27 cellular contexts compared by ENCODE assay signal in the genomic region with DNA sequence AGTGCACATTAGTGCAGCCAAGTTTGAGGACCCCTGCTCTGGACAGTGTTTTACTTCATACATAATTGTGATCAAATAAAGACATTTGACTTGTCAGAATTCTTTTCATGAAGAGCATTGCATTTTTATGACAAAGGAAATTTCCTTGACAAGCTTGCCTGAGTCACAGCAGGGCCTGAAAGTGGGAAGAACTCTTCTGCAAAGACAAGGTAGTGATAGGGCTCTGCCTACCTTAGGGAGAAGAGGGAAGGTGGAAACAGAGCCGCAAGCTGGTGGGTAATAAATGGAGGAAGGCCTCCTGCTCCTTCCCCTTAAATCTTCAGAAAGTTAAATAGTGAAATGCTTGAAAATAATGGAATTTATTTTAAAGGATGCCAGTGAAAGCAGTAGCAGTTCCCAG.
"Had no signal": no experiment of that assay in that cellular context is flagged by ENCODE, and none has a peak within 500 bp of the region (broad histone marks: within the 10 kb centered on the region; RNA-seq: fewer than 3 reads in every experiment).

No MANE protein-coding gene starts in this region.

- H3K27ac ChIP-seq: stomach, suprapubic skin, testis, thoracic aorta, thyroid gland, tibial artery, tibial nerve, transverse colon, upper lobe of left lung, upper lobe of right lung, uterus, vagina had no signal

- H3K9me3 Mint-ChIP-seq: stimulated activated effector memory CD8-positive, alpha-beta T cell treated with anti-CD3 and anti-CD28 coated beads, Interleukin-12 subunit alpha, Interleukin-12 subunit beta, amount 100 ng/mL, for 72 hours; stimulated activated naive B cell treated with anti-CD40 and anti-IgM and Interleukin-4, amounts not matched to agents 10 μg/mL and 1 μg/mL and 100 μg/mL, for 72 hours; stimulated activated naive CD8-positive, alpha-beta T cell treated with anti-CD3 and anti-CD28 coated beads, Interleukin-15, amount 100 ng/mL, for 72 hours; stimulated activated naive CD8-positive, alpha-beta T cell treated with anti-CD3 and anti-CD28 coated beads, Interleukin-15, Interleukin-2, amounts not matched to agents 100 ng/mL and 50 ng/mL, for 24 hours had no signal

- H3K27ac Mint-ChIP-seq: stimulated activated effector memory CD8-positive, alpha-beta T cell treated with anti-CD3 and anti-CD28 coated beads, Interleukin-12 subunit alpha, Interleukin-12 subunit beta, amount 100 ng/mL, for 72 hours; stimulated activated memory B cell treated with anti-CD40 and anti-IgM and Interleukin-4, amounts not matched to agents 10 μg/mL and 1 μg/mL and 100 μg/mL, for 72 hours; stimulated activated naive B cell treated with anti-CD40 and anti-IgM and Interleukin-4, amounts not matched to agents 10 μg/mL and 1 μg/mL and 100 μg/mL, for 72 hours; stimulated activated naive CD8-positive, alpha-beta T cell treated with anti-CD3 and anti-CD28 coated beads, Interleukin-15, amount 100 ng/mL, for 72 hours; stimulated activated naive CD8-positive, alpha-beta T cell treated with anti-CD3 and anti-CD28 coated beads, Interleukin-15, Interleukin-2, amounts not matched to agents 100 ng/mL and 50 ng/mL, for 24 hours; type B pancreatic cell had no signal

- H3K27me3 ChIP-seq: testis, thyroid gland, tibial nerve, upper lobe of left lung, upper lobe of right lung, uterus, vagina had no signal

- DNase-seq: stimulated activated CD4-positive, alpha-beta T cell treated with anti-CD3 and anti-CD28 coated beads, Interleukin-2, amount 100 ng/mL, for 48 hours; stimulated activated CD4-positive, alpha-beta T cell treated with anti-CD3 and anti-CD28 coated beads, Interleukin-4, amount 100 ng/mL, for 1 hour; stimulated activated CD4-positive, alpha-beta T cell treated with anti-CD3 and anti-CD28 coated beads, Interleukin-4, amount 100 ng/mL, for 24 hours; stimulated activated CD4-positive, alpha-beta T cell treated with anti-CD3 and anti-CD28 coated beads, Interleukin-4, amount 100 ng/mL, for 4 hours; stimulated activated CD8-positive, alpha-beta memory T cell treated with anti-CD3 and anti-CD28 coated beads, Interleukin-4, amount 100 ng/mL, for 48 hours; stimulated activated naive B cell treated with anti-CD40 and anti-IgM and Interleukin-4, amounts not matched to agents 10 μg/mL and 1 μg/mL and 100 μg/mL, for 72 hours; stimulated activated naive CD4-positive, alpha-beta T cell; stimulated activated naive CD4-positive, alpha-beta T cell treated with Interleukin-2 at 50 U/mL for 16 hours; stimulated activated naive CD8-positive, alpha-beta T cell treated with anti-CD3 and anti-CD28 coated beads, Interleukin-15, amount 100 ng/mL, for 72 hours; stimulated activated naive CD8-positive, alpha-beta T cell treated with anti-CD3 and anti-CD28 coated beads, Interleukin-15, Interleukin-2, amounts not matched to agents 100 U/mL and 50 U/mL, for 24 hours; stomach; testis; thyroid gland; tibial artery; transverse colon; trophoblast cell; upper lobe of left lung; upper lobe of right lung; uterus had no signal

- H3K4me1 ChIP-seq: stomach, suprapubic skin, testis, thyroid gland, tibial artery, tibial nerve, transverse colon, upper lobe of left lung, upper lobe of right lung, uterus, vagina had no signal

- H3K9me3 ChIP-seq: suprapubic skin, testis, thoracic aorta, thyroid gland, tibial artery, tibial nerve, transverse colon, upper lobe of left lung, upper lobe of right lung, uterus, vagina had no signal

- H3K36me3 ChIP-seq: stomach, suprapubic skin, thoracic aorta, thyroid gland, tibial artery, tibial nerve, transverse colon, upper lobe of left lung, upper lobe of right lung, uterus, vagina had no signal

- H3K4me3 Mint-ChIP-seq: stimulated activated effector memory CD8-positive, alpha-beta T cell treated with anti-CD3 and anti-CD28 coated beads, Interleukin-12 subunit alpha, Interleukin-12 subunit beta, amount 100 ng/mL, for 72 hours; stimulated activated memory B cell treated with anti-CD40 and anti-IgM and Interleukin-4, amounts not matched to agents 10 μg/mL and 1 μg/mL and 100 μg/mL, for 72 hours; stimulated activated naive B cell treated with anti-CD40 and anti-IgM and Interleukin-4, amounts not matched to agents 10 μg/mL and 1 μg/mL and 100 μg/mL, for 72 hours; stimulated activated naive CD8-positive, alpha-beta T cell treated with anti-CD3 and anti-CD28 coated beads, Interleukin-15, amount 100 ng/mL, for 72 hours; stimulated activated naive CD8-positive, alpha-beta T cell treated with anti-CD3 and anti-CD28 coated beads, Interleukin-15, Interleukin-2, amounts not matched to agents 100 ng/mL and 50 ng/mL, for 24 hours; type B pancreatic cell had no signal

- H3K4me3 ChIP-seq: stomach, suprapubic skin, testis, thoracic aorta, thyroid gland, tibial artery, tibial nerve, transverse colon, upper lobe of left lung, upper lobe of right lung, uterus, vagina had no signal

- H3K4me1 Mint-ChIP-seq: stimulated activated memory B cell treated with anti-CD40 and anti-IgM and Interleukin-4, amounts not matched to agents 10 μg/mL and 1 μg/mL and 100 μg/mL, for 72 hours; stimulated activated naive B cell treated with anti-CD40 and anti-IgM and Interleukin-4, amounts not matched to agents 10 μg/mL and 1 μg/mL and 100 μg/mL, for 72 hours; stimulated activated naive CD8-positive, alpha-beta T cell treated with anti-CD3 and anti-CD28 coated beads, Interleukin-15, amount 100 ng/mL, for 72 hours had no signal

- H3K36me3 Mint-ChIP-seq: stimulated activated effector memory CD8-positive, alpha-beta T cell treated with anti-CD3 and anti-CD28 coated beads, Interleukin-12 subunit alpha, Interleukin-12 subunit beta, amount 100 ng/mL, for 72 hours; stimulated activated memory B cell treated with anti-CD40 and anti-IgM and Interleukin-4, amounts not matched to agents 10 μg/mL and 1 μg/mL and 100 μg/mL, for 72 hours; stimulated activated naive B cell treated with anti-CD40 and anti-IgM and Interleukin-4, amounts not matched to agents 10 μg/mL and 1 μg/mL and 100 μg/mL, for 72 hours; type B pancreatic cell had no signal

- ATAC-seq: stimulated activated effector memory CD8-positive, alpha-beta T cell treated with anti-CD3 and anti-CD28 coated beads, Interleukin-12 subunit alpha, Interleukin-12 subunit beta, amount 100 ng/mL, for 72 hours; stimulated activated memory B cell treated with anti-CD40 and anti-IgM and Interleukin-4, amounts not matched to agents 10 μg/mL and 1 μg/mL and 100 μg/mL, for 72 hours; stimulated activated naive CD8-positive, alpha-beta T cell treated with anti-CD3 and anti-CD28 coated beads, Interleukin-15, amount 100 ng/mL, for 72 hours; stimulated activated naive CD8-positive, alpha-beta T cell treated with anti-CD3 and anti-CD28 coated beads, Interleukin-15, Interleukin-2, amounts not matched to agents 100 U/mL and 50 U/mL, for 24 hours had no signal
